Comparison of ENCODE assay signal across 29 cellular contexts in the genomic region with DNA sequence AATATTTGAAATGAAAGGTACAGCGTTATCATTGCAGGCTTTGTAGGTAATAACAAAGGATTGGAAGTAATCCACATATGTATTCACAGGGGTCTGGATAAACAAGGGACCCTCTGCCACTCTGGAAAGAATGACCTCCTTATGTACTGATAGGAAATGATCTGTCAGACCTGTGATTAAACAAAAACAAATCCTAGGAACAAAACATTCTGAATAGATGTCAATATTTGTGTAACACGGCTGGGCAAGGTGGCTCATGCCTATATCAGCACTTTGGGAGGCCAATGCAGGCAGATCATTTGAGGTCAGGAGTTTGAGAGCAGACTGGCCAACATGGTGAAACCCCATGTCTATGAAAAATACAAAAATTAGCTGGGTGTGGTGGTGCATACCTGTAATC.
"Had no signal": no experiment of that assay in that cellular context is flagged by ENCODE, and none has a peak within 500 bp of the region (broad histone marks: within the 10 kb centered on the region; RNA-seq: fewer than 3 reads in every experiment).

No MANE protein-coding gene starts in this region.

- H3K9me3 ChIP-seq: esophagus squamous epithelium, right atrium auricular region, suprapubic skin, tibial artery, upper lobe of right lung had no signal

- H3K79me2 ChIP-seq: parathyroid adenoma had no signal

- H3K27ac ChIP-seq: epithelial cell of prostate, esophagus squamous epithelium, parathyroid adenoma, right atrium auricular region, suprapubic skin, tibial artery, upper lobe of right lung had no signal

- DNase-seq: activated CD4-positive, alpha-beta memory T cell treated with anti-CD3 and anti-CD28 coated beads for 36 hours; activated CD4-positive, alpha-beta T cell treated with anti-CD3 and anti-CD28 coated beads, Interleukin-2, amount 10 ng/mL, durations not matched to agents 24 days and 14 days; activated CD4-positive, CD25-positive, alpha-beta regulatory T cell treated with anti-CD3 and anti-CD28 coated beads, Interleukin-2, amount 50 U/mL, for 72 hours; activated gamma-delta T cell treated with Interleukin-2 at 50 U/mL for 16 hours; activated naive CD4-positive, alpha-beta T cell treated with anti-CD3 and anti-CD28 coated beads, Interleukin-2, amount 50 U/mL, for 16 hours; activated T-cell treated with anti-CD3 and anti-CD28 coated beads, Interleukin-2, amount 50 U/mL, for 4 hours; amniotic stem cell; caudate nucleus; esophagus squamous epithelium; foreskin melanocyte; glutamatergic neuron; islet precursor cell; left ventricle myocardium superior; mammary epithelial cell; naive B cell; nucleus accumbens; stimulated activated CD4-positive, alpha-beta T cell treated with anti-CD3 and anti-CD28 coated beads, Interleukin-15, amount 100 ng/mL, for 24 hours; stimulated activated CD4-positive, alpha-beta T cell treated with anti-CD3 and anti-CD28 coated beads, Interleukin-2, amount 100 ng/mL, for 24 hours; stimulated activated naive CD4-positive, alpha-beta T cell; T-helper 17 cell; T1000; tibial artery; upper lobe of right lung had no signal

- H3K4me1 ChIP-seq: esophagus squamous epithelium, parathyroid adenoma, right atrium auricular region, suprapubic skin, tibial artery, upper lobe of right lung had no signal

- H3K27me3 ChIP-seq: right atrium auricular region, suprapubic skin, tibial artery, upper lobe of right lung had no signal

- H3K9ac ChIP-seq: parathyroid adenoma had no signal

- ATAC-seq: activated T-cell treated with anti-CD3 and anti-CD28 coated beads, Interleukin-2, amount 50 U/mL, for 4 hours; activated T-helper 17 cell treated with anti-CD3 and anti-CD28 coated beads, Interleukin-2, amount 50 U/mL, for 72 hours; left ventricle myocardium superior; T-helper 17 cell; upper lobe of right lung had no signal

- H2AFZ ChIP-seq: parathyroid adenoma had no signal

- H3K4me3 ChIP-seq: esophagus squamous epithelium, right atrium auricular region, suprapubic skin, tibial artery, upper lobe of right lung had no signal

- H3K36me3 ChIP-seq: right atrium auricular region, suprapubic skin, upper lobe of right lung had no signal

- FAIRE-seq: astrocyte had no signal
